ENCODE assay signal across 17 cellular contexts in the genomic region with DNA sequence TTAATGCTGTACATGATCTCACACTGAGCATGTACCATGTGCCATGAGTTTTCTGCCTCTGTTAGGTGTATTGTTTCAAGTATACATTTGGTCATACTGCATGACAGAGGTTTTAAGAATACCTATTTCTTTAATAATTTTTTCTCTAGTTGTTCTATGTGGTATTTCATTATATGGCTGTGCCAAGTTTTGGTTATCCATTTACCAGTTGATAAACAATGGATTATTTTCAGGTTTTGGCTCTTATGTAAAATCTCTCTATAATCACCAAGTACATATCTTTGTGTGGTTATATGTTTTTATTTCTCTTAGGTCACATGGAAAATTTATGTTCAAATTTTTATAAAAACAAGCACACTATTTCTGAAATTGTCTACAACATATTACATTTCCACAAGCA.
DNase-seq lines count a peak whose midpoint lies in the region; ATAC-seq and TF ChIP-seq lines count a peak whose summit lies in the region.
"Had no signal": no experiment of that assay in that cellular context is flagged by ENCODE, and none has a peak within 500 bp of the region (broad histone marks: within the 10 kb centered on the region; RNA-seq: fewer than 3 reads in every experiment).

No MANE protein-coding gene starts in this region.

- peak; percentile 50 to 71 (median 66) for ATAC-seq in right lobe of liver
- ATAC-seq: CD8-positive, alpha-beta T cell had no signal

- peak; percentile 1 for DNase-seq in DMS53 (lab: John Stamatoyannopoulos, UW)
- no peak for DNase-seq in DMS53 treated with DMSO at 0.1 percent for 48 hours (lab: John Stamatoyannopoulos, UW; ENCODE audit: unreplicated experiment)
- DNase-seq in right lobe of liver: no peak
- no peak for DNase-seq in activated T-helper 1 cell treated with anti-CD3 and anti-CD28 coated beads, Interleukin-12 subunit alpha, Interleukin-12 subunit beta, Interleukin-2, Interleukin-4 antibody, amounts not matched to agents 30 ng/mL and 10 ng/mL and 1 ng/mL, durations not matched to agents 14 hours and 24 hours and 36 hours (ENCODE audit: low spot score)
- DNase-seq in effector CD8-positive, alpha-beta T cell (lab: John Stamatoyannopoulos, UW): no peak
- DNase-seq: 8988T; ACHN; Caco-2; Calu3; CD4-positive, alpha-beta T cell; CD8-positive, alpha-beta T cell; DMS79 treated with DMSO at 0.1 percent for 48 hours; GF-D8 had no signal

- H3K27me3 Mint-ChIP-seq in activated T-helper 1 cell treated with anti-CD3 and anti-CD28 coated beads, Interleukin-12 subunit alpha, Interleukin-12 subunit beta, Interleukin-2, Interleukin-4 antibody, amounts not matched to agents 30 ng/mL and 10 ng/mL and 1 ng/mL, durations not matched to agents 14 hours and 24 hours and 36 hours (ENCODE audit: insufficient read depth): no peaks in the 10 kb centered on the region
- H3K27me3 Mint-ChIP-seq: B cell; CD4-positive, alpha-beta T cell had no signal

- TF ChIP-seq CTCF in 22Rv1 (IDR thresholded peaks at IDR 0.05) (no peak), right lobe of liver (IDR thresholded peaks at IDR 0.05) (no peak)

- no peak overlapping the region for H3K27ac Mint-ChIP-seq in activated T-helper 1 cell treated with anti-CD3 and anti-CD28 coated beads, Interleukin-12 subunit alpha, Interleukin-12 subunit beta, Interleukin-2, Interleukin-4 antibody, amounts not matched to agents 30 ng/mL and 10 ng/mL and 1 ng/mL, durations not matched to agents 14 hours and 24 hours and 36 hours
- H3K27ac Mint-ChIP-seq: B cell; CD4-positive, alpha-beta T cell; CD8-positive, alpha-beta T cell had no signal

- H3K9me3 Mint-ChIP-seq in activated T-helper 1 cell treated with anti-CD3 and anti-CD28 coated beads, Interleukin-12 subunit alpha, Interleukin-12 subunit beta, Interleukin-2, Interleukin-4 antibody, amounts not matched to agents 30 ng/mL and 10 ng/mL and 1 ng/mL, durations not matched to agents 14 hours and 24 hours and 36 hours: peaks cover 4% of the 10 kb centered on the region

- H3K27ac ChIP-seq in 22Rv1: peak overlapping the region; percentile 55
- H3K27ac ChIP-seq in right lobe of liver: no peak overlapping the region
- H3K27ac ChIP-seq: BLaER1 treated with 17β-estradiol and CSF1 and Interleukin-3, amounts not matched to agents 10 nM and 100 nM; C4-2B had no signal

- H3K36me3 Mint-ChIP-seq in activated T-helper 1 cell treated with anti-CD3 and anti-CD28 coated beads, Interleukin-12 subunit alpha, Interleukin-12 subunit beta, Interleukin-2, Interleukin-4 antibody, amounts not matched to agents 30 ng/mL and 10 ng/mL and 1 ng/mL, durations not matched to agents 14 hours and 24 hours and 36 hours (ENCODE audit: low read depth): no peaks in the 10 kb centered on the region
- H3K36me3 Mint-ChIP-seq: CD8-positive, alpha-beta T cell had no signal

- H3K4me3 Mint-ChIP-seq in activated T-helper 1 cell treated with anti-CD3 and anti-CD28 coated beads, Interleukin-12 subunit alpha, Interleukin-12 subunit beta, Interleukin-2, Interleukin-4 antibody, amounts not matched to agents 30 ng/mL and 10 ng/mL and 1 ng/mL, durations not matched to agents 14 hours and 24 hours and 36 hours: no peak overlapping the region
- H3K4me3 Mint-ChIP-seq: B cell; CD4-positive, alpha-beta T cell; CD8-positive, alpha-beta T cell had no signal

- H3K36me3 ChIP-seq in right lobe of liver: no peaks in the 10 kb centered on the region
- H3K36me3 ChIP-seq: BLaER1 treated with 17β-estradiol and CSF1 and Interleukin-3, amounts not matched to agents 10 nM and 100 nM had no signal

- H3K4me1 Mint-ChIP-seq in activated T-helper 1 cell treated with anti-CD3 and anti-CD28 coated beads, Interleukin-12 subunit alpha, Interleukin-12 subunit beta, Interleukin-2, Interleukin-4 antibody, amounts not matched to agents 30 ng/mL and 10 ng/mL and 1 ng/mL, durations not matched to agents 14 hours and 24 hours and 36 hours (ENCODE audit: low read depth): no peaks in the 10 kb centered on the region
- H3K4me1 Mint-ChIP-seq: B cell had no signal

- no peak overlapping the region for H3K4me3 ChIP-seq in right lobe of liver
- H3K4me3 ChIP-seq: BLaER1 treated with 17β-estradiol and CSF1 and Interleukin-3, amounts not matched to agents 10 nM and 100 nM had no signal

- TF ChIP-seq POLR2A in right lobe of liver (IDR thresholded peaks at IDR 0.05): no peak

- no peaks in the 10 kb centered on the region for H3K9me3 ChIP-seq in right lobe of liver
- H3K9me3 ChIP-seq: Caco-2 had no signal

- H3K4me1 ChIP-seq in right lobe of liver: peaks cover 0 to 7% (median 0%) of the 10 kb centered on the region in 4 donors
- H3K4me1 ChIP-seq: BLaER1 treated with 17β-estradiol and CSF1 and Interleukin-3, amounts not matched to agents 10 nM and 100 nM; Caco-2 had no signal

- intact Hi-C loops in right lobe of liver (cut with DNase I): no loop called here
- intact Hi-C loops in activated T-helper 1 cell treated with anti-CD3 and anti-CD28 coated beads, Interleukin-12 subunit alpha, Interleukin-12 subunit beta, Interleukin-2, Interleukin-4 antibody, amounts not matched to agents 30 ng/mL and 10 ng/mL and 1 ng/mL, durations not matched to agents 14 hours and 24 hours and 36 hours (cut with micrococcal nuclease): no loop called here

- no peaks in the 10 kb centered on the region for H3K27me3 ChIP-seq in right lobe of liver
- H3K27me3 ChIP-seq: BLaER1 treated with 17β-estradiol and CSF1 and Interleukin-3, amounts not matched to agents 10 nM and 100 nM had no signal
